In genomic region chr13:54305377-54305776, GRCh38 we compare ENCODE assay signal across 19 cellular contexts.
"Had no signal": no experiment of that assay in that cellular context is flagged by ENCODE, and none has a peak within 500 bp of the region (broad histone marks: within the 10 kb centered on the region; RNA-seq: fewer than 3 reads in every experiment).

No MANE protein-coding gene starts in this region.

- H3K4me3 ChIP-seq: body of pancreas, pancreas, spleen, thoracic aorta had no signal

- H3K36me3 Mint-ChIP-seq: activated CD8-positive, alpha-beta memory T cell treated with anti-CD3 and anti-CD28 coated beads, Interleukin-2, amount 10 ng/mL, durations not matched to agents 7 days and 5 days; activated naive CD8-positive, alpha-beta T cell treated with anti-CD3 and anti-CD28 coated beads, Interleukin-2, amount 10 ng/mL, durations not matched to agents 7 days and 5 days; memory B cell; stimulated activated memory B cell treated with anti-CD40 and anti-IgM and Interleukin-4, amounts not matched to agents 10 μg/mL and 1 μg/mL and 100 μg/mL, for 72 hours had no signal

- H3K9me3 ChIP-seq: body of pancreas, pancreas, thoracic aorta had no signal

- H3K27me3 ChIP-seq: body of pancreas, pancreas, spleen had no signal

- ATAC-seq: activated CD8-positive, alpha-beta memory T cell treated with anti-CD3 and anti-CD28 coated beads, Interleukin-2, amount 10 ng/mL, durations not matched to agents 7 days and 5 days; activated T-helper 17 cell treated with anti-CD3 and anti-CD28 coated beads, Interleukin-2, amount 50 U/mL, for 72 hours; body of pancreas; left ventricle myocardium superior; naive thymus-derived CD4-positive, alpha-beta T cell; pancreas; stimulated activated memory B cell treated with anti-CD40 and anti-IgM and Interleukin-4, amounts not matched to agents 10 μg/mL and 1 μg/mL and 100 μg/mL, for 72 hours had no signal

- H3K27me3 Mint-ChIP-seq: activated CD4-positive, alpha-beta memory T cell treated with anti-CD3 and anti-CD28 coated beads, Interleukin-2, amount 10 ng/mL, durations not matched to agents 7 days and 5 days; activated CD8-positive, alpha-beta memory T cell treated with anti-CD3 and anti-CD28 coated beads, Interleukin-2, amount 10 ng/mL, durations not matched to agents 7 days and 5 days; activated naive CD8-positive, alpha-beta T cell treated with anti-CD3 and anti-CD28 coated beads, Interleukin-2, amount 10 ng/mL, durations not matched to agents 7 days and 5 days; activated T-helper 17 cell treated with anti-CD3 and anti-CD28 coated beads, Interleukin-2, amount 50 U/mL, for 72 hours; memory B cell; naive thymus-derived CD4-positive, alpha-beta T cell; stimulated activated memory B cell treated with anti-CD40 and anti-IgM and Interleukin-4, amounts not matched to agents 10 μg/mL and 1 μg/mL and 100 μg/mL, for 72 hours had no signal

- H3K36me3 ChIP-seq: pancreas, spleen, thoracic aorta had no signal

- H3K4me1 Mint-ChIP-seq: activated CD4-positive, alpha-beta memory T cell treated with anti-CD3 and anti-CD28 coated beads, Interleukin-2, amount 10 ng/mL, durations not matched to agents 7 days and 5 days; activated CD8-positive, alpha-beta memory T cell treated with anti-CD3 and anti-CD28 coated beads, Interleukin-2, amount 10 ng/mL, durations not matched to agents 7 days and 5 days; activated naive CD8-positive, alpha-beta T cell treated with anti-CD3 and anti-CD28 coated beads, Interleukin-2, amount 10 ng/mL, durations not matched to agents 7 days and 5 days; activated T-helper 17 cell treated with anti-CD3 and anti-CD28 coated beads, Interleukin-2, amount 50 U/mL, for 72 hours; memory B cell; naive thymus-derived CD4-positive, alpha-beta T cell; stimulated activated memory B cell treated with anti-CD40 and anti-IgM and Interleukin-4, amounts not matched to agents 10 μg/mL and 1 μg/mL and 100 μg/mL, for 72 hours had no signal

- H3K4me1 ChIP-seq: body of pancreas, pancreas, spleen had no signal

- H3K4me3 Mint-ChIP-seq: activated CD4-positive, alpha-beta memory T cell treated with anti-CD3 and anti-CD28 coated beads, Interleukin-2, amount 10 ng/mL, durations not matched to agents 7 days and 5 days; activated CD8-positive, alpha-beta memory T cell treated with anti-CD3 and anti-CD28 coated beads, Interleukin-2, amount 10 ng/mL, durations not matched to agents 7 days and 5 days; activated naive CD8-positive, alpha-beta T cell treated with anti-CD3 and anti-CD28 coated beads, Interleukin-2, amount 10 ng/mL, durations not matched to agents 7 days and 5 days; activated T-helper 17 cell treated with anti-CD3 and anti-CD28 coated beads, Interleukin-2, amount 50 U/mL, for 72 hours; memory B cell; naive thymus-derived CD4-positive, alpha-beta T cell; stimulated activated memory B cell treated with anti-CD40 and anti-IgM and Interleukin-4, amounts not matched to agents 10 μg/mL and 1 μg/mL and 100 μg/mL, for 72 hours had no signal

- DNase-seq: activated CD4-positive, alpha-beta memory T cell treated with anti-CD3 and anti-CD28 coated beads, Interleukin-2, amount 10 ng/mL, durations not matched to agents 7 days and 5 days; activated CD4-positive, alpha-beta T cell treated with anti-CD3 and anti-CD28 coated beads for 48 hours; activated CD4-positive, CD25-positive, alpha-beta regulatory T cell; activated CD8-positive, alpha-beta memory T cell treated with anti-CD3 and anti-CD28 coated beads, Interleukin-2, amount 10 ng/mL, durations not matched to agents 7 days and 5 days; activated naive CD4-positive, alpha-beta T cell treated with Interleukin-2 at 50 U/mL for 16 hours; activated naive CD8-positive, alpha-beta T cell treated with anti-CD3 and anti-CD28 coated beads, Interleukin-2, amount 10 ng/mL, durations not matched to agents 7 days and 5 days; amygdala; body of pancreas; foreskin fibroblast; left ventricle myocardium superior; naive thymus-derived CD4-positive, alpha-beta T cell; pancreas; spleen; stimulated activated CD4-positive, alpha-beta T cell treated with anti-CD3 and anti-CD28 coated beads, Interleukin-4, amount 100 ng/mL, for 4 hours had no signal

- H3K27ac Mint-ChIP-seq: activated CD4-positive, alpha-beta memory T cell treated with anti-CD3 and anti-CD28 coated beads, Interleukin-2, amount 10 ng/mL, durations not matched to agents 7 days and 5 days; activated CD8-positive, alpha-beta memory T cell treated with anti-CD3 and anti-CD28 coated beads, Interleukin-2, amount 10 ng/mL, durations not matched to agents 7 days and 5 days; activated naive CD8-positive, alpha-beta T cell treated with anti-CD3 and anti-CD28 coated beads, Interleukin-2, amount 10 ng/mL, durations not matched to agents 7 days and 5 days; activated T-helper 17 cell treated with anti-CD3 and anti-CD28 coated beads, Interleukin-2, amount 50 U/mL, for 72 hours; memory B cell; stimulated activated memory B cell treated with anti-CD40 and anti-IgM and Interleukin-4, amounts not matched to agents 10 μg/mL and 1 μg/mL and 100 μg/mL, for 72 hours had no signal

- H3K27ac ChIP-seq: body of pancreas, epithelial cell of prostate, pancreas, spleen, thoracic aorta had no signal
